13 cellular contexts compared by ENCODE assay signal in genomic region chr2:136134126-136134525, GRCh38. TPM values are rescaled to one million over a fixed set of nuclear protein-coding genes. Genes with fewer than 3 reads are reported as not detected.
DNase-seq lines count a peak whose midpoint lies in the region; ATAC-seq, FAIRE-seq and TF ChIP-seq lines count a peak whose summit lies in the region.
"Had no signal": no experiment of that assay in that cellular context is flagged by ENCODE, and none has a peak within 500 bp of the region (broad histone marks: within the 10 kb centered on the region; RNA-seq: fewer than 3 reads in every experiment).

No MANE protein-coding gene starts in this region.

- no peaks in the 10 kb centered on the region for H3K27me3 Mint-ChIP-seq in T-helper 17 cell
- H3K27me3 Mint-ChIP-seq in endodermal cell (ENCODE audit: insufficient read depth), result no peaks in the 10 kb centered on the region

- no TSS peak for BruUV-seq in GM12878 (replicated peaks; lab: Mats Ljungman, UMichigan)

- no peak for TF ChIP-seq RAD21 in GM12878 (IDR thresholded peaks at IDR 0.05; ENCODE audit: insufficient read depth, low read depth, low read length)

- H3K36me3 Mint-ChIP-seq in T-helper 17 cell (ENCODE audit: low read depth) (no peaks in the 10 kb centered on the region), endodermal cell (ENCODE audit: low read depth) (no peaks in the 10 kb centered on the region)

- H3K9me3 ChIP-seq in T-helper 17 cell (ENCODE audit: control insufficient read depth, low read length, poor library complexity, severe bottlenecking) (no peaks in the 10 kb centered on the region), GM12878 (replicated peaks; ENCODE audit: control insufficient read depth, insufficient read depth, low read length) (no peaks in the 10 kb centered on the region; the same call in 2 of the 3 replicates), endodermal cell (ENCODE audit: control insufficient read depth, low read length) (no peaks in the 10 kb centered on the region), esophagus muscularis mucosa (no peaks in the 10 kb centered on the region)
- H3K9me3 ChIP-seq: BE2C, SJSA1 had no signal

- no peak overlapping the region for H3K27ac ChIP-seq in GM12878 (ENCODE audit: control insufficient read depth, insufficient read depth)
- H3K27ac ChIP-seq in endodermal cell (ENCODE audit: low read depth, low read length), result no peak overlapping the region
- H3K27ac ChIP-seq in esophagus muscularis mucosa (replicated peaks in 1 of 4), result no peak overlapping the region
- H3K27ac ChIP-seq: SJSA1 had no signal

- H3K4me1 Mint-ChIP-seq in T-helper 17 cell (peaks cover 87% of the 10 kb centered on the region), endodermal cell (peaks cover 68% of the 10 kb centered on the region)

- intact Hi-C loops in GM12878 (cut with micrococcal nuclease; ENCODE audit: unreplicated experiment) (loop anchor here (5.0 kb wide), 4 partner anchors 103 to 217 kb away; no protein-coding TSS in a partner anchor), left colon (cut with DNase I, micrococcal nuclease) (no loop called here), esophagus muscularis mucosa (cut with DNase I) (loop anchor here (10.0 kb wide), 1 partner anchor 241 kb away; no protein-coding TSS in a partner anchor)

- H3K36me3 ChIP-seq in GM12878 (ENCODE audit: control insufficient read depth in 2 of 2, insufficient read depth in 2 of 2, low read length in 1 of 2) (no peaks in the 10 kb centered on the region), endodermal cell (ENCODE audit: control insufficient read depth, insufficient read depth, low read length) (no peaks in the 10 kb centered on the region), esophagus muscularis mucosa (no peaks in the 10 kb centered on the region)
- H3K36me3 ChIP-seq: BE2C, SJSA1 had no signal

- peak; percentile 33 for ATAC-seq in HG02759 (IDR thresholded peaks at IDR 0.05; ENCODE audit: unreplicated experiment)
- ATAC-seq in T-helper 17 cell, result no peak
- ATAC-seq in GM12878, result peak; percentile 8
- no peak for ATAC-seq in left colon

- DNase-seq in CD1c-positive myeloid dendritic cell (ENCODE audit: extremely low spot score) (peak; percentile 57), T-helper 17 cell (peak in 1 of 3 donors; percentile 46), GM12878 (ENCODE audit: low read depth, low spot score) (no peak), left colon (no peak), pons (ENCODE audit: low spot score) (no peak), endodermal cell (no peak), esophagus muscularis mucosa (ENCODE audit: extremely low spot score) (no peak)
- DNase-seq: BE2C, NCI-H1048 had no signal

- no peaks in the 10 kb centered on the region for H3K79me2 ChIP-seq in GM12878 (ENCODE audit: control insufficient read depth, insufficient read depth, low read length)

- H3K4me2 ChIP-seq in GM12878 (ENCODE audit: control insufficient read depth, insufficient read depth), result no peak overlapping the region

- H2AFZ ChIP-seq in GM12878 (ENCODE audit: control insufficient read depth, low read depth, low read length), result no peak overlapping the region

- FAIRE-seq in GM12878 (lab: Jason Lieb, UNC), result no peak
- FAIRE-seq: astrocyte had no signal

- H3K27me3 ChIP-seq in GM12878 (replicated peaks in 1 of 2; ENCODE audit: control insufficient read depth in 2 of 2, insufficient read depth in 2 of 2, low read length in 1 of 2), result peaks cover 0 to 18% of the 10 kb centered on the region in 2 experiments; a peak in 1 of 4 replicates
- H3K27me3 ChIP-seq in endodermal cell (ENCODE audit: control insufficient read depth, insufficient read depth, low read length, poor library complexity, severe bottlenecking), result no peaks in the 10 kb centered on the region
- no peaks in the 10 kb centered on the region for H3K27me3 ChIP-seq in esophagus muscularis mucosa
- H3K27me3 ChIP-seq: BE2C, SJSA1 had no signal

- H3K27ac Mint-ChIP-seq in T-helper 17 cell (peak overlapping the region; percentile 97), endodermal cell (no peak overlapping the region)

- peaks cover 43% of the 10 kb centered on the region for H3K4me1 ChIP-seq in GM12878 (ENCODE audit: control insufficient read depth, insufficient read depth, low read length)
- H3K4me1 ChIP-seq in endodermal cell (ENCODE audit: control insufficient read depth, insufficient read depth, low read length), result peaks cover 15% of the 10 kb centered on the region
- peaks cover 0 to 15% (median 6%) of the 10 kb centered on the region in 4 donors for H3K4me1 ChIP-seq in esophagus muscularis mucosa
- H3K4me1 ChIP-seq: BE2C, SJSA1 had no signal

- TF ChIP-seq CTCF in GM12878 (IDR thresholded peaks at IDR 0.05 in 2 of 3, conservative IDR thresholded peaks at IDR 0.05 in 1 of 3; ENCODE audit: control insufficient read depth in 2 of 3, extremely low read depth in 1 of 3, insufficient read depth in 1 of 3, low read depth in 3 of 3, low read length in 3 of 3), result no peak
- TF ChIP-seq CTCF in endodermal cell (conservative IDR thresholded peaks at IDR 0.05), result no peak
- TF ChIP-seq CTCF in esophagus muscularis mucosa (IDR thresholded peaks at IDR 0.05), result no peak

- H3K4me3 ChIP-seq in GM12878 (no peak overlapping the region), endodermal cell (ENCODE audit: low read length) (no peak overlapping the region), esophagus muscularis mucosa (no peak overlapping the region)
- H3K4me3 ChIP-seq: SJSA1 had no signal

- H3K9ac ChIP-seq in GM12878 (ENCODE audit: control insufficient read depth, insufficient read depth, low read length) (no peak overlapping the region), endodermal cell (ENCODE audit: extremely low read depth, low read length, poor library complexity, severe bottlenecking) (no peak overlapping the region)

- no peak for TF ChIP-seq POLR2A in GM12878 (IDR thresholded peaks at IDR 0.05; ENCODE audit: low read depth, low read length)
- TF ChIP-seq POLR2A in esophagus muscularis mucosa (IDR thresholded peaks at IDR 0.05; ENCODE audit: low read depth), result no peak

- no peaks in the 10 kb centered on the region for H4K20me1 ChIP-seq in GM12878 (ENCODE audit: control insufficient read depth, insufficient read depth)

- H3K4me3 Mint-ChIP-seq in T-helper 17 cell (peak overlapping the region; percentile 85), endodermal cell (no peak overlapping the region)

- SMC1A ChIA-PET in GM12878 (lab: Charles Lee; ENCODE audit: uncharacterized antibody, unreplicated experiment), result interaction anchor here (0.6 to 11.5 kb wide), 36 partner anchors 9 to 248 kb away, joined by 3 to 234 read pairs (median 5); no protein-coding TSS in a partner anchor

- POLR2A ChIA-PET in GM12878 (lab: Charles Lee), result interaction anchor here (0.6 to 6.5 kb wide), 14 partner anchors 9 to 280 kb away, joined by 3 to 53 read pairs (median 4); partner anchors contain the start of gene CXCR4

- 2% methylated on average over 2 of the region's 2 CpGs for WGBS in GM12878 (ENCODE audit: insufficient coverage, insufficient replicate concordance, low lambda C conversion rate, missing lambda C conversion rate)
- 90 to 100% methylated on average over 2 of the region's 2 CpGs for WGBS in endodermal cell (ENCODE audit: insufficient coverage in 1 of 2, insufficient read length in 1 of 2), 2 experiments
- 65% methylated on average over 2 of the region's 2 CpGs for WGBS in esophagus muscularis mucosa

- in situ Hi-C loops in GM12878 (cut with MboI), result loop anchor here (5.0 kb wide), 2 partner anchors 193 to 248 kb away; no protein-coding TSS in a partner anchor

- CTCF ChIA-PET in GM12878 (lab: Yijun Ruan, JAX), result interaction anchor here (0.7 to 3.4 kb wide), 13 partner anchors 20 to 250 kb away, joined by 3 to 17 read pairs (median 4); no protein-coding TSS in a partner anchor

- RAD21 ChIA-PET in GM12878 (lab: Charles Lee; ENCODE audit: unreplicated experiment), result interaction anchor here (0.9 to 11.7 kb wide), 26 partner anchors 9 to 246 kb away, joined by 3 to 301 read pairs (median 5); partner anchors contain the start of gene CXCR4

- no peaks in the 10 kb centered on the region for H3K9me3 Mint-ChIP-seq in endodermal cell

- TF ChIP-seq EP300 in GM12878 (IDR thresholded peaks at IDR 0.05; ENCODE audit: borderline replicate concordance in 1 of 2, control insufficient read depth in 1 of 2, low read depth in 2 of 2, low read length in 2 of 2) (peak; percentile 77 to 87), esophagus muscularis mucosa (IDR thresholded peaks at IDR 0.05) (no peak)

TF ChIP-seq in GM12878, 131 proteins besides CTCF, POLR2A, EP300 and RAD21 (continues in another document):
- TF ChIP-seq CBX3 (IDR thresholded peaks at IDR 0.05; ENCODE audit: borderline replicate concordance, low read depth), result no peak
- TF ChIP-seq HCFC1 (IDR thresholded peaks at IDR 0.05; ENCODE audit: low read length), result no peak
- TF ChIP-seq FOXM1 (IDR thresholded peaks at IDR 0.05; ENCODE audit: low read depth, low read length), result peak; percentile 91; the same call in 1 of the 2 replicates
- peak; percentile 41; the same call in 1 of the 2 replicates for TF ChIP-seq TBL1XR1 (IDR thresholded peaks at IDR 0.05; ENCODE audit: low read depth, low read length)
- no peak for TF ChIP-seq HDAC2 (IDR thresholded peaks at IDR 0.05)

RNA-seq across cellular contexts. Expression of gene CXCR4, which starts 16.2 kb away (rescaled TPM):
- total RNA-seq in T-helper 17 cell (1,000 to 10,000 TPM; 1,189 to 1,429 TPM), GM12878 (2014; rRNA removed) (53.3 and 59.5 TPM in 2 replicates), GM12878 (2014; rRNA removed; fragmentation: Illumina TruSeq; extraction: Trizol) (47.2 and 48.7 TPM in 2 replicates), GM12878 (2021) (45.9 and 49.6 TPM in 2 replicates), left colon (1 to 10 TPM; 5.8 to 8.1 TPM), endodermal cell (100 to 1,000 TPM; 287 to 454 TPM), esophagus muscularis mucosa (10 to 100 TPM in 1 of 4 donors, 1 to 10 TPM in 3; 4.2 to 11.8 (median 5.6) TPM)
- total RNA-seq in GM12878 (2013; cell fraction: nucleolus; rRNA removed), result 345 and 356 TPM in 2 replicates
- 11.9 TPM for polyA plus RNA-seq in GM12878 (2011; ENCODE audit: low read depth)
- polyA plus RNA-seq in GM12878 (2011; rRNA removed) (489 and 749 TPM in 2 replicates), GM12878 (2014; fragmentation: Illumina TruSeq; extraction: Trizol) (69.2 and 78.8 TPM in 2 replicates), GM12878 (2014; fragmentation: Nextera tagmentation; extraction: Ambion mirVana) (10 to 100 TPM; 31.1 to 32.3 TPM), GM12878 (2014; rRNA removed) (56.7 and 65.7 TPM in 2 replicates), GM12878 (2016; fragmentation: Nextera tagmentation; extraction: Ambion mirVana) (10 to 100 TPM; 52.1 to 55.7 TPM)
- polyA plus RNA-seq in GM12878 (2011; cell fraction: cytosol; rRNA removed), result 908 and 922 TPM in 2 replicates
- polyA plus RNA-seq in GM12878 (2011; cell fraction: nucleus; rRNA removed), result 473 and 829 TPM in 2 replicates
- 11.9 and 13.5 TPM in 2 replicates for polyA plus RNA-seq in GM12878 (2012)
- polyA minus RNA-seq in GM12878 (2011; rRNA and poly(A)+ RNA removed), result 1,227 and 1,449 TPM in 2 replicates
- 271 and 274 TPM in 2 replicates for polyA minus RNA-seq in GM12878 (2011; cell fraction: cytosol; rRNA and poly(A)+ RNA removed)
- 348 and 356 TPM in 2 replicates for polyA minus RNA-seq in GM12878 (2011; cell fraction: nucleus; rRNA and poly(A)+ RNA removed)
- 303 TPM for polyA plus RNA-seq in endodermal cell (2013, experiment 1 of 2)
- 293 TPM for polyA plus RNA-seq in endodermal cell (2013, experiment 2 of 2)
- total RNA-seq: fibroblast of villous mesenchyme had no signal

Comparison
In these comparisons a context has a peak if more than half of its experiments do, and no peak if none do; other contexts are left out.
1. ATAC-seq: peak in HG02759 (single experiment) and GM12878 (single experiment); none in T-helper 17 cell (single experiment) and left colon (single experiment).
2. intact Hi-C loops: an anchor here in GM12878 (5.0 kb wide) and esophagus muscularis mucosa (10.0 kb wide); none called in left colon.